In genomic region chr17:45385331-45385997, GRCh38 we compare ENCODE assay signal across 8 cellular contexts. TPM values are rescaled to one million over a fixed set of nuclear protein-coding genes. Genes with fewer than 3 reads are reported as not detected.
DNase-seq lines count a peak whose midpoint lies in the region; ATAC-seq and TF ChIP-seq lines count a peak whose summit lies in the region.

No MANE protein-coding gene starts in this region.

- DNase-seq in COR-L47 (lab: John Stamatoyannopoulos, UW) (peak; percentile 81), NCI-H524 treated with DMSO at 0.1 percent for 48 hours (lab: John Stamatoyannopoulos, UW) (peak; percentile 24), chondrocyte (ENCODE audit: low spot score) (no peak), left lung (peak; percentile 91 to 96)
- peak; percentile 97 for DNase-seq in activated CD4-positive, alpha-beta T cell treated with anti-CD3 and anti-CD28 coated beads, Interleukin-2, amount 10 ng/mL, durations not matched to agents 24 days and 14 days
- peak; percentile 87 to 97 for DNase-seq in stimulated activated CD4-positive, alpha-beta T cell treated with anti-CD3 and anti-CD28 coated beads, Interleukin-4, amount 100 ng/mL, for 48 hours (ENCODE audit: low read depth in 2 of 2)

- no peak overlapping the region for H3K27ac ChIP-seq in left lung

- no peak overlapping the region for H3K4me3 ChIP-seq in left lung

- H3K9me3 ChIP-seq in left lung = no peaks in the 10 kb centered on the region

- ATAC-seq in HG03039 (IDR thresholded peaks at IDR 0.05; ENCODE audit: unreplicated experiment) (peak; percentile 64), left lung (peak; percentile 96), GM19397 (IDR thresholded peaks at IDR 0.05; ENCODE audit: unreplicated experiment) (no peak)

- peak; percentile 97 for TF ChIP-seq CTCF in chondrocyte (IDR thresholded peaks at IDR 0.05)
- TF ChIP-seq CTCF in left lung (IDR thresholded peaks at IDR 0.05) = peak; percentile 97

- H3K36me3 ChIP-seq in left lung = no peaks in the 10 kb centered on the region

- intact Hi-C loops in activated CD4-positive, alpha-beta T cell treated with anti-CD3 and anti-CD28 coated beads, Interleukin-2, amount 10 ng/mL, durations not matched to agents 24 days and 14 days (cut with micrococcal nuclease) = loop anchor here (1.0 to 5.0 kb wide), 4 partner anchors 64 to 166 kb away; no protein-coding TSS in a partner anchor
- intact Hi-C loops in left lung (cut with DNase I) = loop anchor here (5.0 to 10.0 kb wide), 3 partner anchors 108 to 168 kb away; no protein-coding TSS in a partner anchor

- H3K27me3 Mint-ChIP-seq in activated CD4-positive, alpha-beta T cell treated with anti-CD3 and anti-CD28 coated beads, Interleukin-2, amount 10 ng/mL, durations not matched to agents 24 days and 14 days = peaks cover 4% of the 10 kb centered on the region
- H3K27me3 Mint-ChIP-seq in chondrocyte (ENCODE audit: low read depth) = peaks cover 12% of the 10 kb centered on the region

- no peaks in the 10 kb centered on the region for H3K36me3 Mint-ChIP-seq in activated CD4-positive, alpha-beta T cell treated with anti-CD3 and anti-CD28 coated beads, Interleukin-2, amount 10 ng/mL, durations not matched to agents 24 days and 14 days (ENCODE audit: low read depth)
- H3K36me3 Mint-ChIP-seq in chondrocyte (ENCODE audit: low read depth) = no peaks in the 10 kb centered on the region

- H3K27me3 ChIP-seq in left lung = no peaks in the 10 kb centered on the region

- peak overlapping the region; percentile 74 for H3K27ac Mint-ChIP-seq in activated CD4-positive, alpha-beta T cell treated with anti-CD3 and anti-CD28 coated beads, Interleukin-2, amount 10 ng/mL, durations not matched to agents 24 days and 14 days
- H3K27ac Mint-ChIP-seq in chondrocyte (ENCODE audit: unreplicated experiment) = no peak overlapping the region

- H3K4me3 Mint-ChIP-seq in activated CD4-positive, alpha-beta T cell treated with anti-CD3 and anti-CD28 coated beads, Interleukin-2, amount 10 ng/mL, durations not matched to agents 24 days and 14 days = no peak overlapping the region
- no peak overlapping the region for H3K4me3 Mint-ChIP-seq in chondrocyte (ENCODE audit: unreplicated experiment)

- H3K4me1 Mint-ChIP-seq in activated CD4-positive, alpha-beta T cell treated with anti-CD3 and anti-CD28 coated beads, Interleukin-2, amount 10 ng/mL, durations not matched to agents 24 days and 14 days = peaks cover 24% of the 10 kb centered on the region
- peaks cover 15% of the 10 kb centered on the region for H3K4me1 Mint-ChIP-seq in chondrocyte (ENCODE audit: low read depth)

- peaks cover 0 to 10% of the 10 kb centered on the region in 2 donors for H3K4me1 ChIP-seq in left lung

- no peaks in the 10 kb centered on the region for H3K9me3 Mint-ChIP-seq in activated CD4-positive, alpha-beta T cell treated with anti-CD3 and anti-CD28 coated beads, Interleukin-2, amount 10 ng/mL, durations not matched to agents 24 days and 14 days
- H3K9me3 Mint-ChIP-seq in chondrocyte (ENCODE audit: low read depth) = no peaks in the 10 kb centered on the region

RNA-seq across cellular contexts. Expression of gene ARHGAP27, which starts 47.2 kb away (rescaled TPM):
- total RNA-seq in activated CD4-positive, alpha-beta T cell treated with anti-CD3 and anti-CD28 coated beads, Interleukin-2, amount 10 ng/mL, durations not matched to agents 24 days and 14 days = 47.9 and 48.3 TPM in 2 replicates
- total RNA-seq in chondrocyte = 1.5 to 2.7 TPM (median 2.0 TPM) in 3 replicates
- total RNA-seq in left lung = 10 to 100 TPM; 62.4 to 80.6 TPM

Comparison
In these comparisons a context has a peak if more than half of its experiments do, and no peak if none do; other contexts are left out.
1. RNA of gene ARHGAP27, which starts 47.2 kb away (total RNA-seq): 62.4 to 80.6 TPM in left lung and 47.9 to 48.3 TPM in activated CD4-positive, alpha-beta T cell treated with anti-CD3 and anti-CD28 coated beads, Interleukin-2, amount 10 ng/mL, durations not matched to agents 24 days and 14 days; 1.5 to 2.7 TPM in chondrocyte; every median in the first group is over 10 times any median in the second.